6 cellular contexts compared by ENCODE assay signal in genomic region chr18:14797969-14798764, GRCh38. TPM values are rescaled to one million over a fixed set of nuclear protein-coding genes. Genes with fewer than 3 reads are reported as not detected.
"Had no signal": no experiment of that assay in that cellular context is flagged by ENCODE, and none has a peak within 500 bp of the region (broad histone marks: within the 10 kb centered on the region; RNA-seq: fewer than 3 reads in every experiment).

No MANE protein-coding gene starts in this region.

RNA-seq across cellular contexts. Expression of gene ANKRD30B, which starts 50.2 kb away (rescaled TPM):
- total RNA-seq: GM23338, H1, H9, HepG2, HT1080 had no signal
- polyA plus RNA-seq: GM23338, H1, HepG2, IgD-negative memory B cell had no signal
